In the genomic region with DNA sequence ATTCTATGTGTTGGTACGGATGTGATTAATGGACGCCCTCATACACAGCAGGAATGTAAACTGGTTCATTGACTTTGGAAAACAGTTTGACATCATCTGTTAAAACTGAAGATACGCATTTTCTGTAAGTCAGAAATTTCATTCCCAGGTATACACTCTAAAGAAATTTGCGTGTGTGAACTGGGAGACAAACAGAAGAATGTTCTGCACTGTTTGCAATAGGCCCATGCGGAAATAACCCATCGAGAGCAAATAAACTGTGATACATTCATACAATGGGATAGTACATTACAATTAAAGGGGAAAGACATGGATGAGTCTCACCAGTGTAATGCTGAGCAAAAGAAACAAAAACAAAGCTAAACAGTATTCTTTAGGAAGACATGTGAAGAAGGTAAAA, we compare ENCODE assay signal across 17 cellular contexts. TPM values are rescaled to one million over a fixed set of nuclear protein-coding genes. Genes with fewer than 3 reads are reported as not detected.
A peak's percentile ranks its signal among the peaks of the same experiment; 100 is the strongest.
DNase-seq lines count a peak whose midpoint lies in the region; ATAC-seq, FAIRE-seq and TF ChIP-seq lines count a peak whose summit lies in the region.
"Had no signal": no experiment of that assay in that cellular context is flagged by ENCODE, and none has a peak within 500 bp of the region (broad histone marks: within the 10 kb centered on the region; RNA-seq: fewer than 3 reads in every experiment).

No MANE protein-coding gene starts in this region.

- TF ChIP-seq POLR2A in GM12891 (IDR thresholded peaks at IDR 0.05; ENCODE audit: low read depth, low read length) = no peak

- no TSS peak for BruUV-seq in Caco-2 (replicated peaks; lab: Mats Ljungman, UMichigan)

- H3K27me3 ChIP-seq in trophoblast cell (ENCODE audit: insufficient read depth, low read length) (no peaks in the 10 kb centered on the region), Caco-2 (replicated peaks; ENCODE audit: control insufficient read depth, insufficient read depth, low read length) (no peaks in the 10 kb centered on the region)

- intact Hi-C loops in Caco-2 (cut with micrococcal nuclease; ENCODE audit: unreplicated experiment) (no loop called here), left cardiac atrium (cut with DNase I) (no loop called here)

- H3K36me3 ChIP-seq in trophoblast cell (ENCODE audit: control insufficient read depth in 1 of 2, insufficient read depth in 2 of 2, low read length in 2 of 2) (peaks cover 0 to 2% of the 10 kb centered on the region in 2 experiments), Caco-2 (ENCODE audit: control insufficient read depth, insufficient read depth, low read length) (no peaks in the 10 kb centered on the region; the same call in 1 of the 2 replicates)

- CTCF ChIA-PET in activated CD8-positive, alpha-beta memory T cell treated with anti-CD3 and anti-CD28 coated beads, Interleukin-2, amount 10 ng/mL, durations not matched to agents 7 days and 5 days (lab: Charles Lee) = interaction anchor here (1.5 to 1.6 kb wide), 2 partner anchors 287 to 306 kb away, joined by 3 to 11 read pairs; no protein-coding TSS in a partner anchor
- CTCF ChIA-PET in Caco-2 (lab: Charles Lee) = interaction anchor here (1.2 kb wide), 1 partner anchor 31 kb away, joined by 3 read pairs; a partner anchor contains a TSS

- DNase-seq in GM12891 (ENCODE audit: insufficient read length, low spot score) (no peak), LNCaP clone FGC (ENCODE audit: low read depth) (peak; percentile 93), chondrocyte (ENCODE audit: low spot score) (no peak), trophoblast cell (peak; percentile 2 to 76), Caco-2 (no peak), left cardiac atrium (no peak)
- no peak for DNase-seq in activated CD8-positive, alpha-beta memory T cell treated with anti-CD3 and anti-CD28 coated beads, Interleukin-2, amount 10 ng/mL, durations not matched to agents 7 days and 5 days
- DNase-seq: C1 segment of cervical spinal cord; CD4-positive, alpha-beta T cell; DMS153; DMS79 treated with DMSO at 0.1 percent for 48 hours; EL had no signal

- no peak overlapping the region for H2AK5ac ChIP-seq in trophoblast cell (ENCODE audit: low read length)

- no peak overlapping the region for H3K23ac ChIP-seq in trophoblast cell (ENCODE audit: low read length)

- H3K4me1 Mint-ChIP-seq in chondrocyte (ENCODE audit: low read depth) = peaks cover 41% of the 10 kb centered on the region
- peaks cover 5% of the 10 kb centered on the region for H3K4me1 Mint-ChIP-seq in activated CD8-positive, alpha-beta memory T cell treated with anti-CD3 and anti-CD28 coated beads, Interleukin-2, amount 10 ng/mL, durations not matched to agents 7 days and 5 days
- peaks cover 6% of the 10 kb centered on the region for H3K4me1 Mint-ChIP-seq in Caco-2 (ENCODE audit: low read depth, unreplicated experiment)
- H3K4me1 Mint-ChIP-seq: B cell had no signal

- ATAC-seq in activated CD8-positive, alpha-beta memory T cell treated with anti-CD3 and anti-CD28 coated beads, Interleukin-2, amount 10 ng/mL, durations not matched to agents 7 days and 5 days = no peak
- ATAC-seq in HG03457 (IDR thresholded peaks at IDR 0.05; ENCODE audit: unreplicated experiment) (no peak), left cardiac atrium (no peak)
- ATAC-seq: K562 had no signal

- no peaks in the 10 kb centered on the region for H3K79me1 ChIP-seq in trophoblast cell (ENCODE audit: low read length)

- H3K4me3 Mint-ChIP-seq in chondrocyte (ENCODE audit: unreplicated experiment) = no peak overlapping the region
- no peak overlapping the region for H3K4me3 Mint-ChIP-seq in activated CD8-positive, alpha-beta memory T cell treated with anti-CD3 and anti-CD28 coated beads, Interleukin-2, amount 10 ng/mL, durations not matched to agents 7 days and 5 days
- H3K4me3 Mint-ChIP-seq in Caco-2 (ENCODE audit: unreplicated experiment) = no peak overlapping the region
- H3K4me3 Mint-ChIP-seq: B cell; CD4-positive, alpha-beta T cell had no signal

- H3K4me2 ChIP-seq in trophoblast cell (ENCODE audit: low read length) = no peak overlapping the region

- no peak overlapping the region for H4K12ac ChIP-seq in trophoblast cell (ENCODE audit: low read depth, low read length)

- no peak overlapping the region for H3K9ac ChIP-seq in trophoblast cell (ENCODE audit: low read length)

- H3K9me3 ChIP-seq in trophoblast cell (ENCODE audit: insufficient read depth, low read depth, low read length) = no peaks in the 10 kb centered on the region
- no peaks in the 10 kb centered on the region for H3K9me3 ChIP-seq in Caco-2
- H3K9me3 ChIP-seq: HAP-1 had no signal

- no peak overlapping the region for H3K14ac ChIP-seq in trophoblast cell (ENCODE audit: low read length)

- FAIRE-seq in GM12891 (lab: Jason Lieb, UNC) = peak; percentile 45
- FAIRE-seq: H1, K562 had no signal

- WGBS in trophoblast cell (ENCODE audit: extremely low coverage, insufficient coverage, insufficient read length) = no CpG with 5 or more reads among the region's 6 CpGs

- H3K79me2 ChIP-seq in trophoblast cell (ENCODE audit: control insufficient read depth, insufficient read depth, low read length, poor library complexity) = no peaks in the 10 kb centered on the region

- H3K27ac Mint-ChIP-seq in chondrocyte (ENCODE audit: unreplicated experiment) = peak overlapping the region; percentile 83
- H3K27ac Mint-ChIP-seq in activated CD8-positive, alpha-beta memory T cell treated with anti-CD3 and anti-CD28 coated beads, Interleukin-2, amount 10 ng/mL, durations not matched to agents 7 days and 5 days = no peak overlapping the region
- H3K27ac Mint-ChIP-seq in Caco-2 (ENCODE audit: unreplicated experiment) = no peak overlapping the region
- H3K27ac Mint-ChIP-seq: B cell; CD4-positive, alpha-beta T cell had no signal

- H3K36me3 Mint-ChIP-seq in chondrocyte (ENCODE audit: low read depth) = peaks cover 4% of the 10 kb centered on the region
- H3K36me3 Mint-ChIP-seq in activated CD8-positive, alpha-beta memory T cell treated with anti-CD3 and anti-CD28 coated beads, Interleukin-2, amount 10 ng/mL, durations not matched to agents 7 days and 5 days = peaks cover 47% of the 10 kb centered on the region
- H3K36me3 Mint-ChIP-seq in Caco-2 (ENCODE audit: insufficient read depth, unreplicated experiment) = peaks cover 16% of the 10 kb centered on the region

- no peak overlapping the region for H3K18ac ChIP-seq in trophoblast cell (ENCODE audit: low read length)

- no peak overlapping the region for H3K4ac ChIP-seq in trophoblast cell (ENCODE audit: low read depth, low read length)

- POLR2A ChIA-PET in Caco-2 (lab: Charles Lee) = no interaction called here

- no peaks in the 10 kb centered on the region for H3K4me1 ChIP-seq in trophoblast cell (ENCODE audit: control insufficient read depth in 1 of 2, insufficient read depth in 2 of 2, low read length in 2 of 2)
- H3K4me1 ChIP-seq in Caco-2 = peaks cover 4% of the 10 kb centered on the region; the same call in 1 of the 2 replicates

- H3K27me3 Mint-ChIP-seq in chondrocyte (ENCODE audit: low read depth) = no peaks in the 10 kb centered on the region
- no peaks in the 10 kb centered on the region for H3K27me3 Mint-ChIP-seq in activated CD8-positive, alpha-beta memory T cell treated with anti-CD3 and anti-CD28 coated beads, Interleukin-2, amount 10 ng/mL, durations not matched to agents 7 days and 5 days
- no peaks in the 10 kb centered on the region for H3K27me3 Mint-ChIP-seq in Caco-2 (ENCODE audit: insufficient read depth, unreplicated experiment)
- H3K27me3 Mint-ChIP-seq: B cell; CD4-positive, alpha-beta T cell had no signal

- no peak overlapping the region for H2BK120ac ChIP-seq in trophoblast cell (ENCODE audit: insufficient read depth, low read length, poor library complexity)

- no peak overlapping the region for H3K4me3 ChIP-seq in LNCaP clone FGC (ENCODE audit: low read depth, low read length)
- no peak overlapping the region for H3K4me3 ChIP-seq in trophoblast cell (ENCODE audit: low read depth, low read length)
- no peak overlapping the region for H3K4me3 ChIP-seq in Caco-2 (ENCODE audit: low read depth, low read length)
- H3K4me3 ChIP-seq: HAP-1, K562 had no signal

- H3K27ac ChIP-seq in trophoblast cell (ENCODE audit: low read depth, low read length) = no peak overlapping the region

- no peak overlapping the region for H2BK12ac ChIP-seq in trophoblast cell (ENCODE audit: low read length)

- H3K9me3 Mint-ChIP-seq in chondrocyte (ENCODE audit: low read depth) = no peaks in the 10 kb centered on the region
- no peaks in the 10 kb centered on the region for H3K9me3 Mint-ChIP-seq in activated CD8-positive, alpha-beta memory T cell treated with anti-CD3 and anti-CD28 coated beads, Interleukin-2, amount 10 ng/mL, durations not matched to agents 7 days and 5 days (ENCODE audit: low read depth)
- no peaks in the 10 kb centered on the region for H3K9me3 Mint-ChIP-seq in Caco-2 (ENCODE audit: unreplicated experiment)
- H3K9me3 Mint-ChIP-seq: CD4-positive, alpha-beta T cell had no signal

- no peak overlapping the region for H4K8ac ChIP-seq in trophoblast cell (ENCODE audit: low read depth, low read length)

- H2BK5ac ChIP-seq in trophoblast cell (ENCODE audit: low read depth, low read length, poor library complexity) = no peak overlapping the region

- no peak overlapping the region for H4K91ac ChIP-seq in trophoblast cell (ENCODE audit: low read depth, low read length)

- TF ChIP-seq CTCF in LNCaP clone FGC (IDR thresholded peaks at IDR 0.05; ENCODE audit: control insufficient read depth, extremely low read depth, insufficient read depth) = no peak
- TF ChIP-seq CTCF in chondrocyte (IDR thresholded peaks at IDR 0.05) = no peak
- no peak for TF ChIP-seq CTCF in Caco-2 (IDR thresholded peaks at IDR 0.05; ENCODE audit: insufficient read depth in 1 of 2, low read depth in 1 of 2, low read length in 1 of 2, severe bottlenecking in 1 of 2, unreplicated experiment in 1 of 2)

- no peak overlapping the region for H2AFZ ChIP-seq in trophoblast cell (ENCODE audit: insufficient read depth, low read length, poor library complexity)

TF ChIP-seq in GM12891, 5 proteins besides CTCF, POLR2A, EP300 and RAD21 (continues in another document):
- TF ChIP-seq PAX5 (IDR thresholded peaks at IDR 0.05; ENCODE audit: insufficient read depth, low read length, severe bottlenecking) (no peak), POU2F2 (IDR thresholded peaks at IDR 0.05; ENCODE audit: low read depth, low read length) (no peak), TAF1 (IDR thresholded peaks at IDR 0.05; ENCODE audit: low read depth, low read length) (no peak)

RNA-seq across cellular contexts. Expression of a gene that starts 30.5 kb away (rescaled TPM):
- 10.7 TPM for polyA plus RNA-seq in GM12891 (2012; ENCODE audit: low read depth, missing spikeins)
- total RNA-seq in chondrocyte = 14.5 to 18.6 TPM (median 17.8 TPM) in 3 replicates
- 8.1 and 8.3 TPM in 2 replicates for polyA plus RNA-seq in trophoblast cell (2013)
- total RNA-seq in activated CD8-positive, alpha-beta memory T cell treated with anti-CD3 and anti-CD28 coated beads, Interleukin-2, amount 10 ng/mL, durations not matched to agents 7 days and 5 days = 10 to 100 TPM; 31.7 to 32.8 TPM
- 28.1 and 31.9 TPM in 2 replicates for total RNA-seq in Caco-2 (2022)
- 10 to 100 TPM in 1 of 2 donors, 1 to 10 TPM in 1; 8.1 to 10.2 TPM for total RNA-seq in left cardiac atrium

RNA-seq across cellular contexts. Expression of a gene that starts 30.7 kb away (rescaled TPM):
- 20.7 TPM for polyA plus RNA-seq in GM12891 (2012; ENCODE audit: low read depth, missing spikeins)
- total RNA-seq in chondrocyte (3.6 to 24.2 TPM (median 3.8 TPM) in 3 replicates), Caco-2 (2022) (20.3 and 23.6 TPM in 2 replicates), left cardiac atrium (1 to 10 TPM in 1 of 2 donors, under 1 TPM in 1; 0.71 to 3.9 TPM)
- 15.3 and 17.3 TPM in 2 replicates for polyA plus RNA-seq in trophoblast cell (2013)
- 10 to 100 TPM; 86.2 to 97.2 TPM for total RNA-seq in activated CD8-positive, alpha-beta memory T cell treated with anti-CD3 and anti-CD28 coated beads, Interleukin-2, amount 10 ng/mL, durations not matched to agents 7 days and 5 days

Comparison
In these comparisons a context has a peak if more than half of its experiments do, and no peak if none do; other contexts are left out.
1. DNase-seq: peak in LNCaP clone FGC (single experiment) and trophoblast cell (2 of 2); none in GM12891 (single experiment), chondrocyte (single experiment), activated CD8-positive, alpha-beta memory T cell treated with anti-CD3 and anti-CD28 coated beads, Interleukin-2, amount 10 ng/mL, durations not matched to agents 7 days and 5 days (single experiment), Caco-2 (0 of 2) and left cardiac atrium (single experiment).